15 cellular contexts compared by ENCODE assay signal in genomic region chr20:21981607-21982344, GRCh38.
A peak's percentile ranks its signal among the peaks of the same experiment; 100 is the strongest.
DNase-seq lines count a peak whose midpoint lies in the region; ATAC-seq lines count a peak whose summit lies in the region.
"Had no signal": no experiment of that assay in that cellular context is flagged by ENCODE, and none has a peak within 500 bp of the region (broad histone marks: within the 10 kb centered on the region; RNA-seq: fewer than 3 reads in every experiment).

No MANE protein-coding gene starts in this region.

- H3K4me3 ChIP-seq in skeletal muscle cell (ENCODE audit: low read depth, low read length), result no peak overlapping the region
- H3K4me3 ChIP-seq: mucosa of descending colon, transverse colon had no signal

- DNase-seq in AG20443 (ENCODE audit: low spot score), result peak; percentile 40
- peak; percentile 1 for DNase-seq in astrocyte of the hippocampus (ENCODE audit: low read depth, low spot score)
- DNase-seq in left ventricle myocardium superior, result no peak
- peak; percentile 73 for DNase-seq in skeletal muscle cell (ENCODE audit: low read depth)
- no peak for DNase-seq in activated gamma-delta T cell (lab: John Stamatoyannopoulos, UW)
- no peak for DNase-seq in hepatic stellate cell (ENCODE audit: low spot score)
- DNase-seq in A172 (ENCODE audit: low spot score), result no peak
- DNase-seq: activated CD4-positive, alpha-beta memory T cell treated with anti-CD3 and anti-CD28 coated beads for 36 hours; AML-193; effector CD4-positive, alpha-beta T cell; mucosa of descending colon; NCI-H1694 treated with DMSO at 0.1 percent for 48 hours; transverse colon had no signal

- ATAC-seq in left ventricle myocardium superior, result peak; percentile 86
- ATAC-seq in GM18511 (IDR thresholded peaks at IDR 0.05; ENCODE audit: unreplicated experiment), result no peak
- ATAC-seq: activated T-helper 17 cell treated with anti-CD3 and anti-CD28 coated beads, Interleukin-2, amount 50 U/mL, for 72 hours; mucosa of descending colon had no signal

- intact Hi-C loops in left ventricle myocardium superior (cut with micrococcal nuclease), result no loop called here

Comparison
In these comparisons a context has a peak if more than half of its experiments do, and no peak if none do; other contexts are left out.
1. DNase-seq: peak in AG20443 (single experiment), astrocyte of the hippocampus (single experiment) and skeletal muscle cell (single experiment); none in left ventricle myocardium superior (single experiment), activated gamma-delta T cell (single experiment), hepatic stellate cell (single experiment) and A172 (single experiment).